16 cellular contexts compared by ENCODE assay signal in the genomic region with DNA sequence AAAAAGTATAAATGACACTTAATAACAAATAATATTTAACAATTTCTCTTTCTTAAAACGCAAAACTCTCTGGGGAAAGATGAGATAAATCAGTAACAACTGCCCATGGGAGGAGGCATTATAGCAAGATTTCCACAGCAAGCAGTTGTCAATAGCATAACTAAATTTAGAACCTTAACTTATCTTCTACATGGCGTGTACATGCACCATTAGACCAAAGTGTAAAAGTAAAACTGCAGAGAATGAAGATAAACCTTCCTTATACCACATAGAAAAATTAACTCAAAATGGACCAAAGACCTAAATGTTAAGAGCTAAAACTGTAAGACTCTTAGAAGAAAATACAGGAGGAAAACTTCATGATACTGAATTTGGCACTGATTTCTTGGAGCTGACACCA. TPM values are rescaled to one million over a fixed set of nuclear protein-coding genes. Genes with fewer than 3 reads are reported as not detected.
DNase-seq lines count a peak whose midpoint lies in the region; ATAC-seq, FAIRE-seq and TF ChIP-seq lines count a peak whose summit lies in the region.
"Had no signal": no experiment of that assay in that cellular context is flagged by ENCODE, and none has a peak within 500 bp of the region (broad histone marks: within the 10 kb centered on the region; RNA-seq: fewer than 3 reads in every experiment).

No MANE protein-coding gene starts in this region.

- peak overlapping the region; percentile 4 for H3K4me3 Mint-ChIP-seq in activated CD8-positive, alpha-beta T cell treated with anti-CD3 and anti-CD28 coated beads for 36 hours

- H3K27ac ChIP-seq in left ventricle myocardium inferior (replicated peaks) (no peak overlapping the region), smooth muscle cell (ENCODE audit: low read depth) (peak overlapping the region; percentile 85)

- POLR2A ChIA-PET in activated CD8-positive, alpha-beta T cell treated with anti-CD3 and anti-CD28 coated beads for 36 hours (lab: Charles Lee): interaction anchor here (2.0 kb wide), 1 partner anchor 24 kb away, joined by 5 read pairs; no protein-coding TSS in a partner anchor

- no peak overlapping the region for H2AFZ ChIP-seq in smooth muscle cell (ENCODE audit: low read depth)

- no peaks in the 10 kb centered on the region for H3K36me3 Mint-ChIP-seq in activated CD8-positive, alpha-beta T cell treated with anti-CD3 and anti-CD28 coated beads for 36 hours (ENCODE audit: low read depth)

- intact Hi-C loops in left ventricle myocardium inferior (cut with micrococcal nuclease) (no loop called here), left cardiac atrium (cut with DNase I) (no loop called here), left colon (cut with DNase I, micrococcal nuclease) (no loop called here)
- intact Hi-C loops in activated CD8-positive, alpha-beta T cell treated with anti-CD3 and anti-CD28 coated beads for 36 hours (cut with micrococcal nuclease): no loop called here

- H3K27ac Mint-ChIP-seq in activated CD8-positive, alpha-beta T cell treated with anti-CD3 and anti-CD28 coated beads for 36 hours: peak overlapping the region; percentile 51

- peak overlapping the region; percentile 79 for H3K4me2 ChIP-seq in smooth muscle cell
- H3K4me2 ChIP-seq: SK-N-SH had no signal

- H3K27me3 ChIP-seq in left ventricle myocardium inferior (ENCODE audit: low read depth) (no peaks in the 10 kb centered on the region), smooth muscle cell (ENCODE audit: low read depth) (no peaks in the 10 kb centered on the region)

- CTCF ChIA-PET in activated CD8-positive, alpha-beta T cell treated with anti-CD3 and anti-CD28 coated beads for 36 hours (lab: Charles Lee): interaction anchor here (1.4 kb wide), 1 partner anchor 9 kb away, joined by 5 read pairs; no protein-coding TSS in a partner anchor

- H3K79me2 ChIP-seq in smooth muscle cell (ENCODE audit: low read depth): peaks cover 81% of the 10 kb centered on the region

- H3K27me3 Mint-ChIP-seq in activated CD8-positive, alpha-beta T cell treated with anti-CD3 and anti-CD28 coated beads for 36 hours: no peaks in the 10 kb centered on the region

- 45% methylated on average over 2 of the region's 2 CpGs for WGBS in smooth muscle cell (ENCODE audit: low lambda C conversion rate)

- DNase-seq in left ventricle myocardium inferior (no peak), left cardiac atrium (no peak), GM18507 (ENCODE audit: extremely low spot score, insufficient read length, low read depth) (no peak), smooth muscle cell (lab: John Stamatoyannopoulos, UW; ENCODE audit: unreplicated experiment) (no peak), NCI-H1436 (lab: John Stamatoyannopoulos, UW) (no peak), left colon (no peak)
- no peak for DNase-seq in activated CD8-positive, alpha-beta T cell treated with anti-CD3 and anti-CD28 coated beads for 36 hours
- DNase-seq in activated CD8-positive, alpha-beta memory T cell treated with anti-CD3 and anti-CD28 coated beads for 24 hours: no peak
- DNase-seq: EL, KBM-7, NCI-H1092 treated with DMSO at 0.1 percent for 48 hours, NCI-H187, NCI-H446 treated with DMSO at 0.1 percent for 48 hours, NCI-H774, SK-N-SH had no signal

- H3K4me1 ChIP-seq in left ventricle myocardium inferior: peaks cover 58% of the 10 kb centered on the region
- H3K4me1 ChIP-seq in smooth muscle cell (ENCODE audit: low read depth): peaks cover 57% of the 10 kb centered on the region

- H3K4me3 ChIP-seq in left ventricle myocardium inferior (peak overlapping the region; percentile 14), smooth muscle cell (no peak overlapping the region)

- ATAC-seq in left cardiac atrium (no peak), left colon (no peak)
- no peak for ATAC-seq in activated CD8-positive, alpha-beta T cell treated with anti-CD3 and anti-CD28 coated beads for 36 hours
- ATAC-seq: HCT116 had no signal

- H3K4me1 Mint-ChIP-seq in activated CD8-positive, alpha-beta T cell treated with anti-CD3 and anti-CD28 coated beads for 36 hours (ENCODE audit: low read depth): peaks cover 40% of the 10 kb centered on the region

- H3F3A ChIP-seq in smooth muscle cell (ENCODE audit: low read depth): peaks cover 36% of the 10 kb centered on the region

- H4K20me1 ChIP-seq in smooth muscle cell (ENCODE audit: low read depth): no peaks in the 10 kb centered on the region

- peak; percentile 26 for FAIRE-seq in GM18507 (lab: Jason Lieb, UNC)

- H3K9ac ChIP-seq in smooth muscle cell (ENCODE audit: low read depth): no peak overlapping the region
- H3K9ac ChIP-seq: SK-N-SH had no signal

- no peaks in the 10 kb centered on the region for H3K9me3 Mint-ChIP-seq in activated CD8-positive, alpha-beta T cell treated with anti-CD3 and anti-CD28 coated beads for 36 hours

- H3K9me3 ChIP-seq in left ventricle myocardium inferior (replicated peaks): no peaks in the 10 kb centered on the region
- H3K9me3 ChIP-seq in smooth muscle cell (replicated peaks; ENCODE audit: low read depth): no peaks in the 10 kb centered on the region
- H3K9me3 ChIP-seq: SK-N-SH had no signal

- H3K36me3 ChIP-seq in left ventricle myocardium inferior (no peaks in the 10 kb centered on the region), smooth muscle cell (ENCODE audit: low read depth) (no peaks in the 10 kb centered on the region)

- TF ChIP-seq CTCF in left ventricle myocardium inferior (IDR thresholded peaks at IDR 0.05; ENCODE audit: borderline replicate concordance) (no peak), smooth muscle cell (IDR thresholded peaks at IDR 0.05; ENCODE audit: borderline replicate concordance, insufficient read depth, poor library complexity, severe bottlenecking) (no peak)
- TF ChIP-seq CTCF in activated CD8-positive, alpha-beta T cell treated with anti-CD3 and anti-CD28 coated beads for 36 hours (IDR thresholded peaks at IDR 0.05): no peak

RNA-seq across cellular contexts. Expression of a gene that starts 39.9 kb away (rescaled TPM):
- total RNA-seq in left ventricle myocardium inferior: 6.5 TPM
- total RNA-seq in left cardiac atrium: 10 to 100 TPM; 18.1 to 19.4 TPM
- 10 to 100 TPM; 19.2 to 22.6 TPM for total RNA-seq in activated CD8-positive, alpha-beta T cell treated with anti-CD3 and anti-CD28 coated beads for 36 hours
- total RNA-seq in smooth muscle cell: 68.8 and 72.1 TPM in 2 replicates
- 22.4 and 29.4 TPM in 2 replicates for polyA plus RNA-seq in smooth muscle cell
- 1 to 10 TPM; 5.9 to 7.9 TPM for total RNA-seq in left colon
